In the genomic region with DNA sequence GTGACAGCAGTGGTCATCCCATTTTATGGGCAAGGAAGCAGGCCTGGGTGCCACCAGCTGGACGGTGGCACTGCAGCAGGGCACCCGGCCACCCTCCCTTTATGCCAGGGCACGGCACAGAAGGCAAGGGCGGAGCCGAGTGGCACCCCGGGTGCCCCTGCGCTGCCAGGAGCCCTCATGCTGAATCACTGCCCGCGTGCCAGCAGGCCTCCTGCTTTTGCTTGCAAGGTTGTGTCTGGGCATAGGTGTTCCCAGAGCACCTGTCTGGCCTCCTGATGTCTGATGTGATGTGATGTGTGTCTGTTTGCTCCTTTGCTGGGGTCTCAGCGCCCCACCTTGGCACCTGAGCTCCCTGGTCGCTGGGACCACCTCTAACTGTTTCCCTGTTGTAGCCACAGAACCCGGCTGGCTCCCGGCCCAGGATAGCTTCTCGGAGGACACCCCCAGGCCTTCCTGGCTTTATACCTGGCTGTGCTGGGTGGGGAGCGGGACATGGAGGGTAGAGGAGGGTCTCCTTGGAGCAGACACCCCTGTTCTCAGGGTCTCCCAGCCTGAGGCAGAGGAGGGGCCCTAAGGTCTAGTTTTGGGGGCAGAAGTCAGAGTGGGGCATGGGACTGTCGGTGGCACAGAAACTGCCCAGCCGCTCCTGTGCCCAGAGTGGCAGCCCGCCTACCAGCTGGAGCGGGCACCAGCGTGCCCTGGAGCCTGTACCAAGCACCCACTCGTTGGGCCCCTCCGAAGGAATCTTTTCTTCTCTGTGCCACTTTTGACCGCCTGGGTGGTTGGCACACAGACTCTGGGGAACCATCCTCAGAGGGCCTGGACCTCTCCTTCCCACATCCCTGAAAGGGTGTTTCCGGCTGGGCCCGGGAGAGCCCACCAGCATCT, we compare ENCODE assay signal across 1 cellular context.
TF ChIP-seq lines count a peak whose summit lies in the region.

No MANE protein-coding gene starts in this region.

TF ChIP-seq in neural cell, 6 proteins besides CTCF, POLR2A, EP300 and RAD21:
- TF ChIP-seq TAF1 (IDR thresholded peaks at IDR 0.05; ENCODE audit: low read depth) (no peak), EZH2 (IDR thresholded peaks at IDR 0.05; ENCODE audit: borderline replicate concordance, insufficient read depth, low read length, poor library complexity, severe bottlenecking) (no peak), SMC3 (conservative IDR thresholded peaks at IDR 0.05; ENCODE audit: poor library complexity) (no peak), POLR2AphosphoS5 (IDR thresholded peaks at IDR 0.05) (no peak), MXI1 (conservative IDR thresholded peaks at IDR 0.05; ENCODE audit: poor library complexity, severe bottlenecking) (no peak)
- TF ChIP-seq, protein P1, sequence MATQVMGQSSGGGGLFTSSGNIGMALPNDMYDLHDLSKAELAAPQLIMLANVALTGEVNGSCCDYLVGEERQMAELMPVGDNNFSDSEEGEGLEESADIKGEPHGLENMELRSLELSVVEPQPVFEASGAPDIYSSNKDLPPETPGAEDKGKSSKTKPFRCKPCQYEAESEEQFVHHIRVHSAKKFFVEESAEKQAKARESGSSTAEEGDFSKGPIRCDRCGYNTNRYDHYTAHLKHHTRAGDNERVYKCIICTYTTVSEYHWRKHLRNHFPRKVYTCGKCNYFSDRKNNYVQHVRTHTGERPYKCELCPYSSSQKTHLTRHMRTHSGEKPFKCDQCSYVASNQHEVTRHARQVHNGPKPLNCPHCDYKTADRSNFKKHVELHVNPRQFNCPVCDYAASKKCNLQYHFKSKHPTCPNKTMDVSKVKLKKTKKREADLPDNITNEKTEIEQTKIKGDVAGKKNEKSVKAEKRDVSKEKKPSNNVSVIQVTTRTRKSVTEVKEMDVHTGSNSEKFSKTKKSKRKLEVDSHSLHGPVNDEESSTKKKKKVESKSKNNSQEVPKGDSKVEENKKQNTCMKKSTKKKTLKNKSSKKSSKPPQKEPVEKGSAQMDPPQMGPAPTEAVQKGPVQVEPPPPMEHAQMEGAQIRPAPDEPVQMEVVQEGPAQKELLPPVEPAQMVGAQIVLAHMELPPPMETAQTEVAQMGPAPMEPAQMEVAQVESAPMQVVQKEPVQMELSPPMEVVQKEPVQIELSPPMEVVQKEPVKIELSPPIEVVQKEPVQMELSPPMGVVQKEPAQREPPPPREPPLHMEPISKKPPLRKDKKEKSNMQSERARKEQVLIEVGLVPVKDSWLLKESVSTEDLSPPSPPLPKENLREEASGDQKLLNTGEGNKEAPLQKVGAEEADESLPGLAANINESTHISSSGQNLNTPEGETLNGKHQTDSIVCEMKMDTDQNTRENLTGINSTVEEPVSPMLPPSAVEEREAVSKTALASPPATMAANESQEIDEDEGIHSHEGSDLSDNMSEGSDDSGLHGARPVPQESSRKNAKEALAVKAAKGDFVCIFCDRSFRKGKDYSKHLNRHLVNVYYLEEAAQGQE (IDR thresholded peaks at IDR 0.05; ENCODE audit: borderline replicate concordance), result no peak
